24 cellular contexts compared by ENCODE assay signal in genomic region chr16:80454802-80455201, GRCh38.
A peak's percentile ranks its signal among the peaks of the same experiment; 100 is the strongest.
DNase-seq lines count a peak whose midpoint lies in the region; ATAC-seq, FAIRE-seq and TF ChIP-seq lines count a peak whose summit lies in the region.
"Had no signal": no experiment of that assay in that cellular context is flagged by ENCODE, and none has a peak within 500 bp of the region (broad histone marks: within the 10 kb centered on the region; RNA-seq: fewer than 3 reads in every experiment).

No MANE protein-coding gene starts in this region.

- peak overlapping the region; percentile 45 for H2BK120ac ChIP-seq in mesendoderm (ENCODE audit: low read depth, low read length)

- no peaks in the 10 kb centered on the region for H3K79me2 ChIP-seq in HepG2 (ENCODE audit: insufficient read depth, low read length)
- H3K79me2 ChIP-seq in mesendoderm (ENCODE audit: control insufficient read depth, insufficient read depth, low read length) = no peaks in the 10 kb centered on the region

- no peak overlapping the region for H4K8ac ChIP-seq in mesendoderm (ENCODE audit: low read depth, low read length)

- H3K27me3 ChIP-seq in HepG2 (ENCODE audit: control insufficient read depth in 1 of 2, insufficient read depth in 2 of 2, low read length in 2 of 2) = peaks cover 0 to 6% of the 10 kb centered on the region in 2 experiments; a peak in 1 of 5 replicates
- H3K27me3 ChIP-seq in right lobe of liver = no peaks in the 10 kb centered on the region
- H3K27me3 ChIP-seq in mesendoderm (ENCODE audit: insufficient read depth, low read length, poor library complexity) = no peaks in the 10 kb centered on the region
- H3K27me3 ChIP-seq: BE2C, BLaER1 had no signal

- intact Hi-C loops in HepG2 (cut with micrococcal nuclease; ENCODE audit: unreplicated experiment) = loop anchor here (1.0 kb wide), 1 partner anchor 44 kb away; no protein-coding TSS in a partner anchor
- intact Hi-C loops in right lobe of liver (cut with DNase I) = no loop called here

- FAIRE-seq in HepG2 (lab: Jason Lieb, UNC) = no peak
- FAIRE-seq: A204.1, GM12891, GM19239 had no signal

- POLR2A ChIA-PET in HepG2 (lab: Yijun Ruan, JAX) = no interaction called here

- no peak overlapping the region for H3K27ac ChIP-seq in HepG2 (ENCODE audit: extremely low read length, insufficient read depth, low read length)
- H3K27ac ChIP-seq in right lobe of liver = no peak overlapping the region
- no peak overlapping the region for H3K27ac ChIP-seq in mesendoderm (ENCODE audit: low read depth, low read length)
- H3K27ac ChIP-seq: 22Rv1, BLaER1 had no signal

- H3K18ac ChIP-seq in mesendoderm (ENCODE audit: low read length) = no peak overlapping the region

- H3K4me3 ChIP-seq in HepG2 (replicated peaks in 1 of 3; ENCODE audit: insufficient read depth in 1 of 3, low read depth in 2 of 3, low read length in 3 of 3) = no peak overlapping the region
- H3K4me3 ChIP-seq in right lobe of liver = no peak overlapping the region
- H3K4me3 ChIP-seq in mesendoderm (ENCODE audit: low read length) = no peak overlapping the region
- H3K4me3 ChIP-seq: BLaER1 had no signal

- DNase-seq in HepG2 (ENCODE audit: low spot score) = no peak
- DNase-seq in right lobe of liver = no peak
- DNase-seq in mesendoderm = no peak
- DNase-seq in A172 (ENCODE audit: low spot score) = no peak
- DNase-seq in middle frontal gyrus (ENCODE audit: extremely low spot score, low spot score) = no peak
- DNase-seq: ACHN; BE2C; C1 segment of cervical spinal cord; CD4-positive, alpha-beta memory T cell; CD4-positive, CD25-positive, alpha-beta regulatory T cell; CD8-positive, alpha-beta memory T cell; COR-L47; DMS 273 treated with DMSO at 0.1 percent for 48 hours; DMS153; DMS53; DMS79; DND-41; EL; GDM1 had no signal

- no peak for ATAC-seq in HepG2
- ATAC-seq in right lobe of liver = no peak

- H2AK5ac ChIP-seq in mesendoderm (ENCODE audit: low read length) = no peak overlapping the region

- H4K20me1 ChIP-seq in HepG2 (ENCODE audit: insufficient read depth, low read length) = no peaks in the 10 kb centered on the region
- H4K20me1 ChIP-seq: BLaER1 had no signal

- TF ChIP-seq EP300 in HepG2 (IDR thresholded peaks at IDR 0.05; ENCODE audit: low read depth in 2 of 2, low read length in 2 of 2) = no peak
- no peak for TF ChIP-seq EP300 in HepG2 (CRISPR knock-in tag; IDR thresholded peaks at IDR 0.05; ENCODE audit: borderline replicate concordance)

- H3K56ac ChIP-seq in mesendoderm (ENCODE audit: low read length) = no peak overlapping the region

- H3K9ac ChIP-seq in HepG2 (ENCODE audit: insufficient read depth, low read depth, low read length) = no peak overlapping the region
- no peak overlapping the region for H3K9ac ChIP-seq in mesendoderm (ENCODE audit: low read length)
- H3K9ac ChIP-seq: BLaER1 had no signal

- H3K4me2 ChIP-seq in HepG2 (ENCODE audit: low read depth, low read length) (no peak overlapping the region), mesendoderm (ENCODE audit: low read length) (no peak overlapping the region)
- H3K4me2 ChIP-seq: BLaER1 had no signal

- no TSS peak for BruUV-seq in HepG2 (replicated peaks; lab: Mats Ljungman, UMichigan)

- 48% methylated on average over 2 of the region's 2 CpGs for WGBS in HepG2 (ENCODE audit: low lambda C conversion rate)
- WGBS in right lobe of liver (ENCODE audit: insufficient coverage, low coverage, low lambda C conversion rate, missing lambda C conversion rate) = 64% methylated on average over 1 of the region's 2 CpGs
- WGBS in mesendoderm (ENCODE audit: extremely low coverage, insufficient coverage, low lambda C conversion rate) = no CpG with 5 or more reads among the region's 2 CpGs

- no peak for TF ChIP-seq POLR2A in HepG2 (IDR thresholded peaks at IDR 0.05; ENCODE audit: insufficient read depth in 1 of 2, low read depth in 2 of 2, low read length in 2 of 2)
- no peak for TF ChIP-seq POLR2A in right lobe of liver (IDR thresholded peaks at IDR 0.05)

- H3K36me3 ChIP-seq in HepG2 (replicated peaks in 1 of 2; ENCODE audit: control insufficient read depth in 1 of 2, insufficient read depth in 2 of 2, low read length in 2 of 2) = no peaks in the 10 kb centered on the region
- H3K36me3 ChIP-seq in right lobe of liver = no peaks in the 10 kb centered on the region
- no peaks in the 10 kb centered on the region for H3K36me3 ChIP-seq in mesendoderm (ENCODE audit: control insufficient read depth, insufficient read depth, low read length)
- H3K36me3 ChIP-seq: BE2C, BLaER1 had no signal

- H3K9me3 ChIP-seq in HepG2 (ENCODE audit: low read length) (no peaks in the 10 kb centered on the region), right lobe of liver (no peaks in the 10 kb centered on the region)
- H3K9me3 ChIP-seq: BLaER1 had no signal

- no peak overlapping the region for H2AFZ ChIP-seq in HepG2 (ENCODE audit: low read length)

- H3K79me1 ChIP-seq in mesendoderm (ENCODE audit: low read length) = no peaks in the 10 kb centered on the region

- no peak overlapping the region for H3K4ac ChIP-seq in mesendoderm (ENCODE audit: low read depth, low read length)

- H4K5ac ChIP-seq in mesendoderm (ENCODE audit: low read length) = no peak overlapping the region

- H2BK5ac ChIP-seq in mesendoderm (ENCODE audit: low read length) = no peak overlapping the region

- TF ChIP-seq CTCF in HepG2 (CRISPR knock-in tag; IDR thresholded peaks at IDR 0.05) = no peak
- TF ChIP-seq CTCF in right lobe of liver (IDR thresholded peaks at IDR 0.05) = no peak

- CTCF ChIA-PET in HepG2 (lab: Yijun Ruan, JAX; ENCODE audit: low intra/inter-chr PET ratio, low total read pairs) = no interaction called here

- no peak for TF ChIP-seq RAD21 in HepG2 (CRISPR knock-in tag; IDR thresholded peaks at IDR 0.05)

- in situ Hi-C loops in HepG2 (cut with HindIII; ENCODE audit: extremely low pct_ligation_motif_present, low pct_unique_long_range_greater_than_20kb) = loop anchor here (10.0 kb wide), 1 partner anchor 60 kb away; no protein-coding TSS in a partner anchor

- H2BK15ac ChIP-seq in mesendoderm (replicated peaks; ENCODE audit: low read depth) = no peak overlapping the region

- H3K23ac ChIP-seq in mesendoderm (ENCODE audit: low read length) = no peak overlapping the region

- H3K4me1 ChIP-seq in HepG2 (ENCODE audit: insufficient read depth, low read length) (no peaks in the 10 kb centered on the region), right lobe of liver (peaks cover 0 to 16% (median 4%) of the 10 kb centered on the region in 4 donors), mesendoderm (ENCODE audit: control insufficient read depth, low read depth, low read length) (no peaks in the 10 kb centered on the region)
- H3K4me1 ChIP-seq: BE2C, BLaER1 had no signal

TF ChIP-seq in HepG2, 621 proteins besides CTCF, POLR2A, EP300 and RAD21 (continues in another document):
- no peak for TF ChIP-seq ZNF10 (CRISPR knock-in tag; IDR thresholded peaks at IDR 0.05; ENCODE audit: borderline replicate concordance, low read depth)
